8 cellular contexts compared by ENCODE assay signal in genomic region chr1:35809156-35810095, GRCh38. TPM values are rescaled to one million over a fixed set of nuclear protein-coding genes. Genes with fewer than 3 reads are reported as not detected.
DNase-seq lines count a peak whose midpoint lies in the region; ATAC-seq, FAIRE-seq and TF ChIP-seq lines count a peak whose summit lies in the region.

No MANE protein-coding gene starts in this region.

- no peaks in the 10 kb centered on the region for H3K36me3 Mint-ChIP-seq in activated naive CD4-positive, alpha-beta T cell treated with anti-CD3 and anti-CD28 coated beads, Interleukin-2, amount 10 ng/mL, durations not matched to agents 7 days and 5 days
- peaks cover 2% of the 10 kb centered on the region for H3K36me3 Mint-ChIP-seq in memory B cell

- POLR2A ChIA-PET in K562 (lab: Yijun Ruan, JAX) = interaction anchor here (0.6 to 1.6 kb wide), 2 partner anchors 12 to 1706 kb away, joined by 3 to 5 read pairs; no protein-coding TSS in a partner anchor

- 58% methylated on average over 7 of the region's 7 CpGs for WGBS in K562 (ENCODE audit: insufficient coverage, low coverage, missing lambda C conversion rate)

- H3K36me3 ChIP-seq in K562 (ENCODE audit: control insufficient read depth, insufficient read depth, low read length) (no peaks in the 10 kb centered on the region), upper lobe of right lung (no peaks in the 10 kb centered on the region)

- peak; percentile 4 for ATAC-seq in K562
- ATAC-seq in memory B cell (ENCODE audit: low read depth) = no peak
- no peak for ATAC-seq in upper lobe of right lung

- peak overlapping the region; percentile 82 for H3K4me3 Mint-ChIP-seq in activated naive CD4-positive, alpha-beta T cell treated with anti-CD3 and anti-CD28 coated beads, Interleukin-2, amount 10 ng/mL, durations not matched to agents 7 days and 5 days
- peak overlapping the region; percentile 86 for H3K4me3 Mint-ChIP-seq in memory B cell

- TF ChIP-seq RAD21 in K562 (CRISPR knock-in tag; conservative IDR thresholded peaks at IDR 0.05 in 1 of 2, IDR thresholded peaks at IDR 0.05 in 1 of 2) = no peak

- peaks cover 24 to 26% of the 10 kb centered on the region in 2 experiments for H3K4me1 ChIP-seq in K562 (replicated peaks in 1 of 2; ENCODE audit: control insufficient read depth in 2 of 2, insufficient read depth in 2 of 2, low read length in 2 of 2)
- peaks cover 19% of the 10 kb centered on the region for H3K4me1 ChIP-seq in upper lobe of right lung

- H3K9ac ChIP-seq in K562 (ENCODE audit: insufficient read depth in 1 of 2, low read depth in 2 of 2, low read length in 2 of 2) = peak overlapping the region; percentile 85 to 98; a peak in 3 of 4 replicates

- peaks cover 45% of the 10 kb centered on the region for H3K4me1 Mint-ChIP-seq in activated naive CD4-positive, alpha-beta T cell treated with anti-CD3 and anti-CD28 coated beads, Interleukin-2, amount 10 ng/mL, durations not matched to agents 7 days and 5 days
- peaks cover 24% of the 10 kb centered on the region for H3K4me1 Mint-ChIP-seq in memory B cell

- in situ Hi-C loops in K562 (cut with MboI) = no loop called here

- H3K9me1 ChIP-seq in K562 (ENCODE audit: control insufficient read depth, insufficient read depth, low read length) = no peaks in the 10 kb centered on the region

- no peaks in the 10 kb centered on the region for H4K20me1 ChIP-seq in K562 (replicated peaks; ENCODE audit: control insufficient read depth, insufficient read depth, low read length)

- TF ChIP-seq CTCF in K562 (IDR thresholded peaks at IDR 0.05 in 2 of 3, conservative IDR thresholded peaks at IDR 0.05 in 1 of 3; ENCODE audit: insufficient read depth in 2 of 3, low read depth in 1 of 3, low read length in 3 of 3) = no peak
- no peak for TF ChIP-seq CTCF in upper lobe of right lung (IDR thresholded peaks at IDR 0.05)

- no peaks in the 10 kb centered on the region for H3K27me3 ChIP-seq in K562 (ENCODE audit: control insufficient read depth in 2 of 2, insufficient read depth in 2 of 2, low read length in 2 of 2)
- no peaks in the 10 kb centered on the region for H3K27me3 ChIP-seq in upper lobe of right lung

- CTCF ChIA-PET in activated naive CD4-positive, alpha-beta T cell treated with anti-CD3 and anti-CD28 coated beads, Interleukin-2, amount 10 ng/mL, durations not matched to agents 7 days and 5 days (lab: Charles Lee) = no interaction called here
- CTCF ChIA-PET in K562 (lab: Yijun Ruan, JAX; ENCODE audit: low intra/inter-chr PET ratio) = interaction anchor here (0.7 kb wide), 1 partner anchor 237 kb away, joined by 3 read pairs; no protein-coding TSS in a partner anchor

- peak overlapping the region; percentile 77 for H3K27ac Mint-ChIP-seq in activated naive CD4-positive, alpha-beta T cell treated with anti-CD3 and anti-CD28 coated beads, Interleukin-2, amount 10 ng/mL, durations not matched to agents 7 days and 5 days
- peak overlapping the region; percentile 73 for H3K27ac Mint-ChIP-seq in memory B cell

- no peak for TF ChIP-seq EP300 in K562 (IDR thresholded peaks at IDR 0.05; ENCODE audit: low read length)

- TF ChIP-seq POLR2A in K562 (conservative IDR thresholded peaks at IDR 0.05) = no peak

- H3K9me3 ChIP-seq in K562 (replicated peaks; ENCODE audit: control insufficient read depth, insufficient read depth, low read depth, low read length) = no peaks in the 10 kb centered on the region
- no peaks in the 10 kb centered on the region for H3K9me3 ChIP-seq in upper lobe of right lung

- H3K9me3 Mint-ChIP-seq in activated naive CD4-positive, alpha-beta T cell treated with anti-CD3 and anti-CD28 coated beads, Interleukin-2, amount 10 ng/mL, durations not matched to agents 7 days and 5 days = no peaks in the 10 kb centered on the region
- H3K9me3 Mint-ChIP-seq in memory B cell = no peaks in the 10 kb centered on the region

- FAIRE-seq in K562 (lab: Jason Lieb, UNC) = no peak

- H2AFZ ChIP-seq in K562 (ENCODE audit: low read depth, low read length) = peak overlapping the region; percentile 87

- H3K27ac ChIP-seq in K562 (ENCODE audit: extremely low read depth, low read depth, low read length) (peak overlapping the region; percentile 77; the same call in 1 of the 3 replicates), upper lobe of right lung (peak overlapping the region; percentile 93)

- peaks cover 9% of the 10 kb centered on the region; the same call in 2 of the 3 replicates for H3K79me2 ChIP-seq in K562 (ENCODE audit: control insufficient read depth, insufficient read depth, low read length)

- peak overlapping the region; percentile 90 for H3K4me2 ChIP-seq in K562 (ENCODE audit: insufficient read depth, low read length)

- H3K27me3 Mint-ChIP-seq in activated naive CD4-positive, alpha-beta T cell treated with anti-CD3 and anti-CD28 coated beads, Interleukin-2, amount 10 ng/mL, durations not matched to agents 7 days and 5 days = peaks cover 10% of the 10 kb centered on the region
- no peaks in the 10 kb centered on the region for H3K27me3 Mint-ChIP-seq in memory B cell

- intact Hi-C loops in K562 (cut with micrococcal nuclease) = no loop called here
- intact Hi-C loops in upper lobe of right lung (cut with DNase I) = no loop called here

- DNase-seq in activated naive CD4-positive, alpha-beta T cell treated with anti-CD3 and anti-CD28 coated beads, Interleukin-2, amount 10 ng/mL, durations not matched to agents 7 days and 5 days = no peak
- DNase-seq in activated naive CD4-positive, alpha-beta T cell treated with Interleukin-2 at 50 U/mL for 16 hours = no peak
- no peak for DNase-seq in K562 (ENCODE audit: extremely low read depth in 1 of 4, low spot score in 3 of 4)
- no peak for DNase-seq in memory B cell (ENCODE audit: low spot score in 2 of 2)
- DNase-seq in upper lobe of right lung = no peak
- DNase-seq in stimulated activated CD4-positive, alpha-beta T cell treated with anti-CD3 and anti-CD28 coated beads, Interleukin-4, amount 100 ng/mL, for 24 hours = no peak
- no peak for DNase-seq in activated CD4-positive, CD25-positive, alpha-beta regulatory T cell treated with anti-CD3 and anti-CD28 coated beads, Interleukin-2, amount 50 U/mL, for 72 hours
- no peak for DNase-seq in foreskin melanocyte

- H3K4me3 ChIP-seq in K562 = peak overlapping the region; percentile 78
- H3K4me3 ChIP-seq in upper lobe of right lung = peak overlapping the region; percentile 92

- TSS peak; percentile 65 for BruUV-seq in K562 (replicated peaks; lab: Mats Ljungman, UMichigan)

TF ChIP-seq in K562, 482 proteins besides CTCF, POLR2A, EP300 and RAD21 (continues in another document):
- TF ChIP-seq PRMT5 (CRISPR knock-in tag; IDR thresholded peaks at IDR 0.05) (no peak), SMARCB1 (IDR thresholded peaks at IDR 0.05; ENCODE audit: insufficient read length, low read depth) (no peak), WHSC1 (IDR thresholded peaks at IDR 0.05; ENCODE audit: low read length) (no peak), SMARCC2 (IDR thresholded peaks at IDR 0.05; ENCODE audit: low read depth) (no peak)

RNA-seq across cellular contexts. Expression of gene AGO4, which starts 1.6 kb away (rescaled TPM):
- 17.2 and 26.4 TPM in 2 replicates for total RNA-seq in K562 (2011; cell fraction: chromatin; rRNA removed; ENCODE audit: low replicate concordance)
- 9.3 and 16.1 TPM in 2 replicates for total RNA-seq in K562 (2011; cell fraction: nucleolus; rRNA removed)
- total RNA-seq in K562 (2011; cell fraction: nucleoplasm; rRNA removed) = 18.0 and 22.6 TPM in 2 replicates
- total RNA-seq in K562 (2014; rRNA removed) = 4.5 and 6.8 TPM in 2 replicates
- total RNA-seq in K562 (2014; rRNA removed; fragmentation: Illumina TruSeq; extraction: Trizol) = 10.5 and 10.7 TPM in 2 replicates
- total RNA-seq in K562 (2015; rRNA removed; fragmentation: Illumina TruSeq; extraction: Trizol) = 6.1 and 6.4 TPM in 2 replicates
- total RNA-seq in K562 (2021) = 6.8 and 8.5 TPM in 2 replicates
- 9.3 and 11.6 TPM in 2 replicates for polyA plus RNA-seq in K562 (2011; rRNA removed)
- polyA plus RNA-seq in K562 (2011; cell fraction: cytosol; rRNA removed) = 10.7 and 11.3 TPM in 2 replicates
- polyA plus RNA-seq in K562 (2011; cell fraction: nucleus; rRNA removed) = 11.4 and 15.4 TPM in 2 replicates
- polyA plus RNA-seq in K562 (2012) = 7.3 and 10.0 TPM in 2 replicates
- polyA plus RNA-seq in K562 (2014; fragmentation: Illumina TruSeq; extraction: Trizol) = 8.8 and 13.4 TPM in 2 replicates
- polyA plus RNA-seq in K562 (2014; fragmentation: Nextera tagmentation; extraction: Ambion mirVana) = 1 to 10 TPM; 1.3 to 2.2 TPM
- polyA plus RNA-seq in K562 (2014; rRNA removed) = 6.5 and 8.1 TPM in 2 replicates
- 23.0 and 24.1 TPM in 2 replicates for polyA minus RNA-seq in K562 (2011; rRNA and poly(A)+ RNA removed)
- 9.9 and 11.2 TPM in 2 replicates for polyA minus RNA-seq in K562 (2011; cell fraction: cytosol; rRNA and poly(A)+ RNA removed)
- polyA minus RNA-seq in K562 (2011; cell fraction: nucleus; rRNA and poly(A)+ RNA removed) = 8.2 and 8.6 TPM in 2 replicates
- total RNA-seq in upper lobe of right lung = 23.6 TPM

RNA-seq across cellular contexts. Expression of gene CLSPN, which starts 39.6 kb away (rescaled TPM):
- 48.4 and 127 TPM in 2 replicates for total RNA-seq in K562 (2011; cell fraction: chromatin; rRNA removed; ENCODE audit: low replicate concordance)
- total RNA-seq in K562 (2011; cell fraction: nucleolus; rRNA removed) = 20.8 and 25.1 TPM in 2 replicates
- total RNA-seq in K562 (2011; cell fraction: nucleoplasm; rRNA removed) = 45.5 and 47.3 TPM in 2 replicates
- total RNA-seq in K562 (2014; rRNA removed) = 42.7 and 48.9 TPM in 2 replicates
- 81.8 and 86.4 TPM in 2 replicates for total RNA-seq in K562 (2014; rRNA removed; fragmentation: Illumina TruSeq; extraction: Trizol)
- total RNA-seq in K562 (2015; rRNA removed; fragmentation: Illumina TruSeq; extraction: Trizol) = 88.4 and 98.5 TPM in 2 replicates
- total RNA-seq in K562 (2021) = 61.1 and 63.9 TPM in 2 replicates
- polyA plus RNA-seq in K562 (2011; rRNA removed) = 30.4 and 41.0 TPM in 2 replicates
- polyA plus RNA-seq in K562 (2011; cell fraction: cytosol; rRNA removed) = 14.4 and 16.8 TPM in 2 replicates
- polyA plus RNA-seq in K562 (2011; cell fraction: nucleus; rRNA removed) = 20.0 and 20.5 TPM in 2 replicates
- polyA plus RNA-seq in K562 (2012) = 20.0 and 30.4 TPM in 2 replicates
- 60.2 and 65.7 TPM in 2 replicates for polyA plus RNA-seq in K562 (2014; fragmentation: Illumina TruSeq; extraction: Trizol)
- polyA plus RNA-seq in K562 (2014; fragmentation: Nextera tagmentation; extraction: Ambion mirVana) = 10 to 100 TPM; 23.1 to 27.0 TPM
- 49.2 and 49.6 TPM in 2 replicates for polyA plus RNA-seq in K562 (2014; rRNA removed)
- 67.7 and 74.3 TPM in 2 replicates for polyA minus RNA-seq in K562 (2011; rRNA and poly(A)+ RNA removed)
- 24.0 and 40.7 TPM in 2 replicates for polyA minus RNA-seq in K562 (2011; cell fraction: cytosol; rRNA and poly(A)+ RNA removed)
- polyA minus RNA-seq in K562 (2011; cell fraction: nucleus; rRNA and poly(A)+ RNA removed) = 11.0 and 22.7 TPM in 2 replicates
- 0.55 TPM for total RNA-seq in upper lobe of right lung

Comparison
In these comparisons a context has a peak if more than half of its experiments do, and no peak if none do; other contexts are left out.
1. RNA of gene CLSPN, which starts 39.6 kb away (total RNA-seq): 20.8 to 127 TPM in K562; 0.55 TPM in upper lobe of right lung (single experiment); every median in the first group is over 10 times any median in the second.